In the genomic region with DNA sequence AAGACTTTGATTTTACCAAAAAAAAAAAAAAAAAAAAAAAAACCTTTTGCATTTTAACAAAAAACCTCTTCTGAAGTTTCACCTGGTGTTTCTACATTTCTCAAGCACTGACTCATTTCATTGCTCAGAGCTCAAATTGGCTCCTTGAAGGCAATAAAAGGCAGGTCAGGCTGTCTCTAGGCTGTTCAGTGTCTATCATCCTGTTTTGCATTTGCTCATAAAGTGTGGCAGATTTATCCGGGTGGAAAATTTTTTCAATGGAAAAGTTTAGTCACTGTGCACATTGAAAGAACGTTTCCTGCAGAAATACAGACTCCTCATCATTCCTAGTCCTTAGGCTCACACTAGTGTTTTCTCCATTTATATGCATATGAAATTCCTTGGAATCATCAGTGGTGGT, we compare ENCODE assay signal across 19 cellular contexts.
DNase-seq lines count a peak whose midpoint lies in the region; ATAC-seq, FAIRE-seq and TF ChIP-seq lines count a peak whose summit lies in the region.
"Had no signal": no experiment of that assay in that cellular context is flagged by ENCODE, and none has a peak within 500 bp of the region (broad histone marks: within the 10 kb centered on the region; RNA-seq: fewer than 3 reads in every experiment).

No MANE protein-coding gene starts in this region.

- H3K9me3 ChIP-seq in RWPE2 (ENCODE audit: severe bottlenecking) = no peaks in the 10 kb centered on the region
- H3K9me3 ChIP-seq: prostate gland, spleen, thoracic aorta had no signal

- ATAC-seq in RWPE2 (ENCODE audit: low read depth) (peak; percentile 90), foreskin keratinocyte (peak; percentile 90)
- ATAC-seq: natural killer cell had no signal

- TF ChIP-seq CTCF in RWPE2 (IDR thresholded peaks at IDR 0.05; ENCODE audit: poor library complexity, severe bottlenecking) (no peak), foreskin keratinocyte (conservative IDR thresholded peaks at IDR 0.05) (no peak)

- peaks cover 10% of the 10 kb centered on the region for H3K4me1 ChIP-seq in RWPE2 (ENCODE audit: insufficient read depth, poor library complexity, severe bottlenecking)
- peaks cover 16% of the 10 kb centered on the region for H3K4me1 ChIP-seq in foreskin keratinocyte
- H3K4me1 ChIP-seq: prostate gland, spleen had no signal

- H3K27ac ChIP-seq in RWPE2 (ENCODE audit: poor library complexity, severe bottlenecking) (peak overlapping the region; percentile 58), foreskin keratinocyte (no peak overlapping the region)
- H3K27ac ChIP-seq: prostate gland, SK-N-MC, spleen, thoracic aorta had no signal

- no peak overlapping the region for H3K4me3 ChIP-seq in RWPE2 (ENCODE audit: severe bottlenecking)
- H3K4me3 ChIP-seq: prostate gland, SK-N-MC had no signal

- DNase-seq in HT1080 (ENCODE audit: low read depth) = peak; percentile 41
- no peak for DNase-seq in RWPE2 (ENCODE audit: low spot score)
- peak; percentile 78 to 94 for DNase-seq in foreskin keratinocyte
- DNase-seq in renal cortical epithelial cell (ENCODE audit: low read depth) = peak; percentile 97
- DNase-seq in GM19239 (ENCODE audit: insufficient read length, low spot score) = no peak
- DNase-seq in RPMI8226 = no peak
- DNase-seq in SIG-M5 treated with dmso at 0.1 percent for 504 hours (lab: John Stamatoyannopoulos, UW; ENCODE audit: unreplicated experiment) = no peak
- DNase-seq: activated naive CD4-positive, alpha-beta T cell treated with anti-CD3 and anti-CD28 coated beads, Interleukin-2, amount 10 ng/mL, durations not matched to agents 7 days and 5 days; activated T-cell treated with anti-CD3 and anti-CD28 coated beads, Interleukin-2, amount 50 U/mL, for 1 hour; GDM1; GOT3; natural killer cell; spleen had no signal

- FAIRE-seq in GM19239 (lab: Jason Lieb, UNC) = no peak
- FAIRE-seq: astrocyte, GM12892, TTC549 had no signal

- H3K27me3 ChIP-seq in RWPE2 (ENCODE audit: insufficient read depth, poor library complexity, severe bottlenecking) = no peaks in the 10 kb centered on the region
- H3K27me3 ChIP-seq in foreskin keratinocyte = no peaks in the 10 kb centered on the region
- H3K27me3 ChIP-seq: spleen had no signal

- no peaks in the 10 kb centered on the region for H3K36me3 ChIP-seq in RWPE2 (ENCODE audit: low read depth)
- H3K36me3 ChIP-seq: prostate gland, spleen, thoracic aorta had no signal

Comparison
In these comparisons a context has a peak if more than half of its experiments do, and no peak if none do; other contexts are left out.
1. DNase-seq: peak in HT1080 (single experiment), foreskin keratinocyte (2 of 2) and renal cortical epithelial cell (single experiment); none in RWPE2 (single experiment), GM19239 (single experiment), RPMI8226 (single experiment) and SIG-M5 treated with dmso at 0.1 percent for 504 hours (single experiment).